In the genomic region with DNA sequence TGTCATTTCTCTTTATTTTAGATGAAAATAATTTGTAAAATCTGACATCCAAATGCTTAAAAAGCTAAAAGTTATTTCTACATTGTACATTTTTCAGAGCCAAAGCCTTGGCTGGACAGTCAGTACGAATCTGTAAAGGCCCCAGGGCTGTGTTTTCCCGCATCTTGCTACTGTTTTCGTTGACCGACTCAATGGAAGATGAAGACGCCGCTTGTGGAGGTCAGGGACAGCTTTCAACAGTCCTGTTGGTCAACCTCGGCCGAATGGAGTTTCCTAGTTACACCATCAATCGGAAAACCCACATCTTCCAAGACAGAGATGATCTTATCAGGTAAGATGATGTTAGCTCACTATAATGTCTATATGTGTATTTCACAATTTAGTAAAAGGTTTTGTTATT, we compare ENCODE assay signal across 38 cellular contexts.
"Had no signal": no experiment of that assay in that cellular context is flagged by ENCODE, and none has a peak within 500 bp of the region (broad histone marks: within the 10 kb centered on the region; RNA-seq: fewer than 3 reads in every experiment).

No MANE protein-coding gene starts in this region.

- H3K27me3 ChIP-seq: ascending aorta, cardiac muscle cell had no signal

- ATAC-seq: activated CD4-positive, alpha-beta T cell treated with anti-CD3 and anti-CD28 coated beads for 36 hours; activated CD4-positive, CD25-positive, alpha-beta regulatory T cell treated with anti-CD3 and anti-CD28 coated beads, Interleukin-2, amount 50 U/mL, for 24 hours; activated CD8-positive, alpha-beta memory T cell treated with anti-CD3 and anti-CD28 coated beads, Interleukin-2, amount 10 ng/mL, durations not matched to agents 7 days and 5 days; activated naive CD8-positive, alpha-beta T cell treated with anti-CD3 and anti-CD28 coated beads, Interleukin-2, amount 50 U/mL, for 24 hours had no signal

- H3K27me3 Mint-ChIP-seq: activated CD4-positive, alpha-beta memory T cell treated with anti-CD3 and anti-CD28 coated beads, Interleukin-2, amount 10 ng/mL, durations not matched to agents 7 days and 5 days; activated CD4-positive, alpha-beta T cell treated with anti-CD3 and anti-CD28 coated beads for 36 hours; activated CD4-positive, alpha-beta T cell treated with anti-CD3 and anti-CD28 coated beads, Interleukin-2, amount 10 ng/mL, durations not matched to agents 7 days and 5 days; activated CD8-positive, alpha-beta memory T cell treated with anti-CD3 and anti-CD28 coated beads, Interleukin-2, amount 10 ng/mL, durations not matched to agents 7 days and 5 days; activated naive CD4-positive, alpha-beta T cell treated with anti-CD3 and anti-CD28 coated beads, Interleukin-2, amount 10 ng/mL, durations not matched to agents 7 days and 5 days; activated naive CD4-positive, alpha-beta T cell treated with anti-CD3 and anti-CD28 coated beads, Interleukin-2, amount 50 U/mL, for 24 hours; activated naive CD8-positive, alpha-beta T cell; activated naive CD8-positive, alpha-beta T cell treated with anti-CD3 and anti-CD28 coated beads, Interleukin-2, amount 10 ng/mL, durations not matched to agents 7 days and 5 days; activated naive CD8-positive, alpha-beta T cell treated with anti-CD3 and anti-CD28 coated beads, Interleukin-2, amount 50 U/mL, for 24 hours; activated T-cell treated with anti-CD3 and anti-CD28 coated beads, Interleukin-2, amount 50 U/mL, for 24 hours; central memory CD8-positive, alpha-beta T cell had no signal

- H3K4me3 ChIP-seq: ascending aorta, cardiac muscle cell had no signal

- H3K9me3 ChIP-seq: ascending aorta had no signal

- DNase-seq: activated CD4-positive, alpha-beta memory T cell treated with anti-CD3 and anti-CD28 coated beads, Interleukin-2, amount 10 ng/mL, durations not matched to agents 7 days and 5 days; activated CD4-positive, alpha-beta T cell treated with anti-CD3 and anti-CD28 coated beads for 1 hour; activated CD4-positive, alpha-beta T cell treated with anti-CD3 and anti-CD28 coated beads for 36 hours; activated CD4-positive, alpha-beta T cell treated with anti-CD3 and anti-CD28 coated beads for 48 hours; activated CD4-positive, alpha-beta T cell treated with anti-CD3 and anti-CD28 coated beads, Interleukin-2, amount 10 ng/mL, durations not matched to agents 7 days and 5 days; activated CD4-positive, alpha-beta T cell treated with anti-CD3 and anti-CD28 coated beads, Interleukin-2, amount 50 U/mL, for 48 hours; activated CD4-positive, CD25-positive, alpha-beta regulatory T cell; activated CD8-positive, alpha-beta memory T cell treated with anti-CD3 and anti-CD28 coated beads for 24 hours; activated CD8-positive, alpha-beta memory T cell treated with anti-CD3 and anti-CD28 coated beads, Interleukin-2, amount 10 ng/mL, durations not matched to agents 7 days and 5 days; activated CD8-positive, alpha-beta memory T cell treated with anti-CD3 and anti-CD28 coated beads, Interleukin-2, amount 50 U/mL, for 48 hours; activated effector memory CD4-positive, alpha-beta T cell treated with Interleukin-2 at 50 U/mL for 16 hours; activated gamma-delta T cell; activated naive CD4-positive, alpha-beta T cell treated with anti-CD3 and anti-CD28 coated beads, Interleukin-2, amount 10 ng/mL, durations not matched to agents 7 days and 5 days; activated naive CD4-positive, alpha-beta T cell treated with Interleukin-2 at 50 U/mL for 16 hours; activated naive CD8-positive, alpha-beta T cell treated with anti-CD3 and anti-CD28 coated beads, Interleukin-2, amount 10 ng/mL, durations not matched to agents 7 days and 5 days; activated naive CD8-positive, alpha-beta T cell treated with anti-CD3 and anti-CD28 coated beads, Interleukin-2, amount 50 U/mL, for 24 hours; activated T-cell treated with anti-CD3 and anti-CD28 coated beads, Interleukin-2, amount 50 U/mL, for 24 hours; activated T-cell treated with anti-CD3 and anti-CD28 coated beads, Interleukin-2, amount 50 U/mL, for 48 hours; amygdala; anterior cingulate cortex; caudate nucleus; cerebellar nuclear complex; T-helper 1 cell; T-helper 2 cell; T-helper 9 cell had no signal

- FAIRE-seq: bronchial epithelial cell, TTC549 had no signal

- H3K27ac ChIP-seq: ascending aorta, cardiac muscle cell, VCaP had no signal

- H3K4me1 Mint-ChIP-seq: activated CD8-positive, alpha-beta memory T cell treated with anti-CD3 and anti-CD28 coated beads, Interleukin-2, amount 10 ng/mL, durations not matched to agents 7 days and 5 days; activated naive CD8-positive, alpha-beta T cell treated with anti-CD3 and anti-CD28 coated beads, Interleukin-2, amount 10 ng/mL, durations not matched to agents 7 days and 5 days; activated naive CD8-positive, alpha-beta T cell treated with anti-CD3 and anti-CD28 coated beads, Interleukin-2, amount 50 U/mL, for 24 hours had no signal

- H3K4me1 ChIP-seq: ascending aorta had no signal

- H3K27ac Mint-ChIP-seq: activated CD4-positive, alpha-beta memory T cell treated with anti-CD3 and anti-CD28 coated beads, Interleukin-2, amount 10 ng/mL, durations not matched to agents 7 days and 5 days; activated CD4-positive, alpha-beta T cell treated with anti-CD3 and anti-CD28 coated beads for 36 hours; activated CD4-positive, alpha-beta T cell treated with anti-CD3 and anti-CD28 coated beads, Interleukin-2, amount 10 ng/mL, durations not matched to agents 7 days and 5 days; activated CD8-positive, alpha-beta memory T cell treated with anti-CD3 and anti-CD28 coated beads, Interleukin-2, amount 10 ng/mL, durations not matched to agents 7 days and 5 days; activated naive CD4-positive, alpha-beta T cell treated with anti-CD3 and anti-CD28 coated beads, Interleukin-2, amount 10 ng/mL, durations not matched to agents 7 days and 5 days; activated naive CD4-positive, alpha-beta T cell treated with anti-CD3 and anti-CD28 coated beads, Interleukin-2, amount 50 U/mL, for 24 hours; activated naive CD8-positive, alpha-beta T cell; activated naive CD8-positive, alpha-beta T cell treated with anti-CD3 and anti-CD28 coated beads, Interleukin-2, amount 10 ng/mL, durations not matched to agents 7 days and 5 days; activated naive CD8-positive, alpha-beta T cell treated with anti-CD3 and anti-CD28 coated beads, Interleukin-2, amount 50 U/mL, for 24 hours; activated T-cell treated with anti-CD3 and anti-CD28 coated beads, Interleukin-2, amount 50 U/mL, for 24 hours; activated T-helper 2 cell treated with anti-CD3 and anti-CD28 coated beads, Interferon-gamma antibody, Interleukin-2, Interleukin-4, amounts not matched to agents 10 μg/mL and 5 μg/mL and 100 μg/mL, durations not matched to agents 14 hours and 24 hours and 36 hours; brain; T-helper 1 cell treated with Interleukin-12 subunit alpha and Interleukin-12 subunit beta and Interleukin-4 antibody, amounts not matched to agents 30 μg/mL and 1 μg/mL, for 36 hours; T-helper 2 cell treated with Interferon-gamma antibody and Interleukin-4, amounts not matched to agents 5 μg/mL and 100 μg/mL, for 36 hours had no signal

- H3K9me3 Mint-ChIP-seq: activated CD4-positive, alpha-beta memory T cell treated with anti-CD3 and anti-CD28 coated beads, Interleukin-2, amount 10 ng/mL, durations not matched to agents 7 days and 5 days; activated CD4-positive, alpha-beta T cell treated with anti-CD3 and anti-CD28 coated beads, Interleukin-2, amount 10 ng/mL, durations not matched to agents 7 days and 5 days; activated naive CD4-positive, alpha-beta T cell treated with anti-CD3 and anti-CD28 coated beads, Interleukin-2, amount 10 ng/mL, durations not matched to agents 7 days and 5 days; activated naive CD4-positive, alpha-beta T cell treated with anti-CD3 and anti-CD28 coated beads, Interleukin-2, amount 50 U/mL, for 24 hours; activated naive CD8-positive, alpha-beta T cell treated with anti-CD3 and anti-CD28 coated beads, Interleukin-2, amount 10 ng/mL, durations not matched to agents 7 days and 5 days; activated naive CD8-positive, alpha-beta T cell treated with anti-CD3 and anti-CD28 coated beads, Interleukin-2, amount 50 U/mL, for 24 hours; activated T-cell treated with anti-CD3 and anti-CD28 coated beads, Interleukin-2, amount 50 U/mL, for 24 hours; activated T-helper 2 cell treated with anti-CD3 and anti-CD28 coated beads, Interferon-gamma antibody, Interleukin-2, Interleukin-4, amounts not matched to agents 10 μg/mL and 5 μg/mL and 100 μg/mL, durations not matched to agents 14 hours and 24 hours and 36 hours; brain; central memory CD8-positive, alpha-beta T cell; T-helper 1 cell treated with Interleukin-12 subunit alpha and Interleukin-12 subunit beta and Interleukin-4 antibody, amounts not matched to agents 30 μg/mL and 1 μg/mL, for 36 hours; T-helper 2 cell treated with Interferon-gamma antibody and Interleukin-4, amounts not matched to agents 5 μg/mL and 100 μg/mL, for 36 hours had no signal

- H3K4me3 Mint-ChIP-seq: activated CD4-positive, alpha-beta memory T cell treated with anti-CD3 and anti-CD28 coated beads, Interleukin-2, amount 10 ng/mL, durations not matched to agents 7 days and 5 days; activated CD4-positive, alpha-beta T cell treated with anti-CD3 and anti-CD28 coated beads for 36 hours; activated CD4-positive, alpha-beta T cell treated with anti-CD3 and anti-CD28 coated beads, Interleukin-2, amount 10 ng/mL, durations not matched to agents 7 days and 5 days; activated CD8-positive, alpha-beta memory T cell treated with anti-CD3 and anti-CD28 coated beads, Interleukin-2, amount 10 ng/mL, durations not matched to agents 7 days and 5 days; activated naive CD4-positive, alpha-beta T cell treated with anti-CD3 and anti-CD28 coated beads, Interleukin-2, amount 10 ng/mL, durations not matched to agents 7 days and 5 days; activated naive CD4-positive, alpha-beta T cell treated with anti-CD3 and anti-CD28 coated beads, Interleukin-2, amount 50 U/mL, for 24 hours; activated naive CD8-positive, alpha-beta T cell; activated naive CD8-positive, alpha-beta T cell treated with anti-CD3 and anti-CD28 coated beads, Interleukin-2, amount 10 ng/mL, durations not matched to agents 7 days and 5 days; activated naive CD8-positive, alpha-beta T cell treated with anti-CD3 and anti-CD28 coated beads, Interleukin-2, amount 50 U/mL, for 24 hours; activated T-cell treated with anti-CD3 and anti-CD28 coated beads, Interleukin-2, amount 50 U/mL, for 24 hours; brain; central memory CD8-positive, alpha-beta T cell; T-helper 1 cell treated with Interleukin-12 subunit alpha and Interleukin-12 subunit beta and Interleukin-4 antibody, amounts not matched to agents 30 μg/mL and 1 μg/mL, for 36 hours; T-helper 2 cell treated with Interferon-gamma antibody and Interleukin-4, amounts not matched to agents 5 μg/mL and 100 μg/mL, for 36 hours had no signal
